ENCODE assay signal across 10 cellular contexts in the genomic region with DNA sequence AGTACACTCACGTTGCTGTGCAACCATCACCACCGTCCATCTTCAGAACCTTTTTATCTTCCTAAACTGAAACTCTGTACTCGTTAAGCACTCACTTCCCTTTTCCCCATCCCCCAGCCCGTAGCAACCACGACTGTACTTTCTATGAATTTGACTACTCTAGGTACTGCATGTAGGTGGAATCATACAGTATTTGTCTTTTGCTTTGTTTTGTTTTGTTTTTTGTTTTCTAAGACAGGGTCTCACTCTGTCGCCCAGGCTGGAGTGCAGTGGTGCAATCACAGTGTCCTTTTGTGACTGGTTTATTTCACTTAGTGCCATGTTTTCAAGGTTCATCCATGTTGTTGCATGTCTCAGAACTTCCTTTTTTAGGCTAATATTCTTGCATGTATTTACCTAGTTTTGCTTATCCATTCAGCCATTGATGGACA. TPM values are rescaled to one million over a fixed set of nuclear protein-coding genes. Genes with fewer than 3 reads are reported as not detected.
A peak's percentile ranks its signal among the peaks of the same experiment; 100 is the strongest.
DNase-seq lines count a peak whose midpoint lies in the region; ATAC-seq and TF ChIP-seq lines count a peak whose summit lies in the region.
"Had no signal": no experiment of that assay in that cellular context is flagged by ENCODE, and none has a peak within 500 bp of the region (broad histone marks: within the 10 kb centered on the region; RNA-seq: fewer than 3 reads in every experiment).

No MANE protein-coding gene starts in this region.

- H3K9me3 Mint-ChIP-seq in activated CD8-positive, alpha-beta T cell treated with anti-CD3 and anti-CD28 coated beads, Interleukin-2, amount 10 ng/mL, durations not matched to agents 7 days and 5 days (ENCODE audit: insufficient read depth): no peaks in the 10 kb centered on the region

- no peaks in the 10 kb centered on the region for H3K27me3 Mint-ChIP-seq in activated CD8-positive, alpha-beta T cell treated with anti-CD3 and anti-CD28 coated beads, Interleukin-2, amount 10 ng/mL, durations not matched to agents 7 days and 5 days (ENCODE audit: low read depth)

- H3K27ac Mint-ChIP-seq in activated CD8-positive, alpha-beta T cell treated with anti-CD3 and anti-CD28 coated beads, Interleukin-2, amount 10 ng/mL, durations not matched to agents 7 days and 5 days: peak overlapping the region; percentile 84

- no peak overlapping the region for H3K4me3 ChIP-seq in mucosa of descending colon

- peak overlapping the region; percentile 56 for H3K4me3 Mint-ChIP-seq in activated CD8-positive, alpha-beta T cell treated with anti-CD3 and anti-CD28 coated beads, Interleukin-2, amount 10 ng/mL, durations not matched to agents 7 days and 5 days

- peaks cover 18% of the 10 kb centered on the region for H3K4me1 Mint-ChIP-seq in activated CD8-positive, alpha-beta T cell treated with anti-CD3 and anti-CD28 coated beads, Interleukin-2, amount 10 ng/mL, durations not matched to agents 7 days and 5 days (ENCODE audit: low read depth)

- no peaks in the 10 kb centered on the region for H3K4me1 ChIP-seq in mucosa of descending colon (ENCODE audit: low read depth)

- DNase-seq in activated CD8-positive, alpha-beta T cell treated with anti-CD3 and anti-CD28 coated beads, Interleukin-2, amount 10 ng/mL, durations not matched to agents 7 days and 5 days: peak; percentile 80
- DNase-seq in NCI-H524 (lab: John Stamatoyannopoulos, UW) (no peak), mucosa of descending colon (no peak), NCI-H2107 (lab: John Stamatoyannopoulos, UW) (no peak), NCI-H128 (lab: John Stamatoyannopoulos, UW; ENCODE audit: unreplicated experiment) (no peak)

- no peaks in the 10 kb centered on the region for H3K36me3 ChIP-seq in mucosa of descending colon (ENCODE audit: low read depth)

- TF ChIP-seq CTCF in mucosa of descending colon (IDR thresholded peaks at IDR 0.05): no peak

- intact Hi-C loops in mucosa of descending colon (cut with DNase I, micrococcal nuclease): no loop called here

- no peaks in the 10 kb centered on the region for H3K9me3 ChIP-seq in mucosa of descending colon

- ATAC-seq in GM18519 (IDR thresholded peaks at IDR 0.05; ENCODE audit: low FRiP score, unreplicated experiment) (peak; percentile 93), GM21619 (IDR thresholded peaks at IDR 0.05; ENCODE audit: unreplicated experiment) (peak; percentile 98), HG03565 (IDR thresholded peaks at IDR 0.05; ENCODE audit: unreplicated experiment) (peak; percentile 94), mucosa of descending colon (no peak)
- peak; percentile 94 for ATAC-seq in activated CD8-positive, alpha-beta T cell treated with anti-CD3 and anti-CD28 coated beads, Interleukin-2, amount 10 ng/mL, durations not matched to agents 7 days and 5 days

- CTCF ChIA-PET in activated CD8-positive, alpha-beta T cell treated with anti-CD3 and anti-CD28 coated beads, Interleukin-2, amount 10 ng/mL, durations not matched to agents 7 days and 5 days (lab: Charles Lee): interaction anchor here (1.6 kb wide), 1 partner anchor 9 kb away, joined by 5 read pairs; no protein-coding TSS in a partner anchor

- POLR2A ChIA-PET in activated CD8-positive, alpha-beta T cell treated with anti-CD3 and anti-CD28 coated beads, Interleukin-2, amount 10 ng/mL, durations not matched to agents 7 days and 5 days (lab: Charles Lee): no interaction called here

- peaks cover 9% of the 10 kb centered on the region for H3K36me3 Mint-ChIP-seq in activated CD8-positive, alpha-beta T cell treated with anti-CD3 and anti-CD28 coated beads, Interleukin-2, amount 10 ng/mL, durations not matched to agents 7 days and 5 days (ENCODE audit: low read depth)

RNA-seq across cellular contexts. Expression of gene TYMS, which starts 7.0 kb away (rescaled TPM):
- 100 to 1,000 TPM; 502 to 505 TPM for total RNA-seq in activated CD8-positive, alpha-beta T cell treated with anti-CD3 and anti-CD28 coated beads, Interleukin-2, amount 10 ng/mL, durations not matched to agents 7 days and 5 days
- total RNA-seq in mucosa of descending colon: 10 to 100 TPM in 2 of 3 donors, 1 to 10 TPM in 1; 7.2 to 42.1 (median 16.3) TPM

RNA-seq across cellular contexts. Expression of gene CLUL1, which starts 53.7 kb away (rescaled TPM):
- not detected for total RNA-seq in activated CD8-positive, alpha-beta T cell treated with anti-CD3 and anti-CD28 coated beads, Interleukin-2, amount 10 ng/mL, durations not matched to agents 7 days and 5 days
- not detected for total RNA-seq in mucosa of descending colon
- total RNA-seq: activated CD8-positive, alpha-beta memory T cell treated with anti-CD3 and anti-CD28 coated beads for 36 hours; fibroblast of villous mesenchyme had no signal

Comparison
In these comparisons a context has a peak if more than half of its experiments do, and no peak if none do; other contexts are left out.
1. RNA of gene TYMS, which starts 7.0 kb away (total RNA-seq): 502 to 505 TPM in activated CD8-positive, alpha-beta T cell treated with anti-CD3 and anti-CD28 coated beads, Interleukin-2, amount 10 ng/mL, durations not matched to agents 7 days and 5 days; 7.2 to 42.1 TPM in mucosa of descending colon; every median in the first group is over 10 times any median in the second.